In genomic region chr4:74438661-74439060, GRCh38 we compare ENCODE assay signal across 24 cellular contexts. TPM values are rescaled to one million over a fixed set of nuclear protein-coding genes. Genes with fewer than 3 reads are reported as not detected.
DNase-seq lines count a peak whose midpoint lies in the region; ATAC-seq, FAIRE-seq and TF ChIP-seq lines count a peak whose summit lies in the region.
"Had no signal": no experiment of that assay in that cellular context is flagged by ENCODE, and none has a peak within 500 bp of the region (broad histone marks: within the 10 kb centered on the region; RNA-seq: fewer than 3 reads in every experiment).

No MANE protein-coding gene starts in this region.

- no peaks in the 10 kb centered on the region for H3K36me3 Mint-ChIP-seq in activated T-helper 17 cell treated with anti-CD3 and anti-CD28 coated beads, Interleukin-2, amount 50 U/mL, for 72 hours (ENCODE audit: low read depth)
- H3K36me3 Mint-ChIP-seq: CD14-positive monocyte; CD4-positive, alpha-beta memory T cell; CD4-positive, CD25-positive, alpha-beta regulatory T cell; CD8-positive, alpha-beta memory T cell had no signal

- no peak overlapping the region for H3K4me3 Mint-ChIP-seq in activated T-helper 17 cell treated with anti-CD3 and anti-CD28 coated beads, Interleukin-2, amount 50 U/mL, for 72 hours
- H3K4me3 Mint-ChIP-seq: CD14-positive monocyte; CD4-positive, alpha-beta memory T cell; CD4-positive, CD25-positive, alpha-beta regulatory T cell; CD8-positive, alpha-beta memory T cell had no signal

- FAIRE-seq in bronchial epithelial cell (lab: Jason Lieb, UNC), result peak; percentile 60
- FAIRE-seq: A204.1, G401.6, GM12891 had no signal

- DNase-seq in RWPE2 (ENCODE audit: low spot score) (no peak), bronchial epithelial cell (ENCODE audit: low read depth) (no peak), foreskin keratinocyte (peak in 1 of 2 donors; percentile 93), NCI-H345 treated with DMSO at 0.1 percent for 48 hours (lab: John Stamatoyannopoulos, UW; ENCODE audit: unreplicated experiment) (no peak), Right ventricle myocardium inferior (ENCODE audit: missing footprints) (no peak), mesenteric fat pad (ENCODE audit: low spot score) (no peak)
- DNase-seq: 8988T; ACHN; BE2C; C1 segment of cervical spinal cord; CD4-positive, alpha-beta memory T cell; CD4-positive, CD25-positive, alpha-beta regulatory T cell; CD8-positive, alpha-beta memory T cell; COR-L47; DMS 273 treated with DMSO at 0.1 percent for 48 hours; DMS79 treated with DMSO at 0.1 percent for 48 hours; GF-D8 had no signal

- H3K9me3 Mint-ChIP-seq in activated T-helper 17 cell treated with anti-CD3 and anti-CD28 coated beads, Interleukin-2, amount 50 U/mL, for 72 hours, result no peaks in the 10 kb centered on the region
- H3K9me3 Mint-ChIP-seq: CD4-positive, CD25-positive, alpha-beta regulatory T cell; CD8-positive, alpha-beta memory T cell had no signal

- intact Hi-C loops in Right ventricle myocardium inferior (cut with DNase I), result no loop called here

- H3K36me3 ChIP-seq in RWPE2 (ENCODE audit: low read depth) (peaks cover 18% of the 10 kb centered on the region), bronchial epithelial cell (ENCODE audit: control insufficient read depth, insufficient read depth, low read length) (no peaks in the 10 kb centered on the region)
- H3K36me3 ChIP-seq: BE2C, BLaER1 had no signal

- H3K27me3 ChIP-seq in RWPE2 (ENCODE audit: insufficient read depth, poor library complexity, severe bottlenecking) (no peaks in the 10 kb centered on the region), bronchial epithelial cell (ENCODE audit: control insufficient read depth, insufficient read depth, low read length) (no peaks in the 10 kb centered on the region), foreskin keratinocyte (no peaks in the 10 kb centered on the region)
- H3K27me3 ChIP-seq: BE2C, BLaER1 had no signal

- TF ChIP-seq CTCF in RWPE2 (IDR thresholded peaks at IDR 0.05; ENCODE audit: poor library complexity, severe bottlenecking), result no peak
- TF ChIP-seq CTCF in bronchial epithelial cell (IDR thresholded peaks at IDR 0.05; ENCODE audit: insufficient read depth, low read length, severe bottlenecking), result no peak
- TF ChIP-seq CTCF in foreskin keratinocyte (conservative IDR thresholded peaks at IDR 0.05), result no peak

- H3K4me1 ChIP-seq in RWPE2 (ENCODE audit: insufficient read depth, poor library complexity, severe bottlenecking), result peaks cover 39% of the 10 kb centered on the region
- H3K4me1 ChIP-seq in foreskin keratinocyte, result peaks cover 30% of the 10 kb centered on the region
- H3K4me1 ChIP-seq: BE2C, BLaER1 had no signal

- ATAC-seq in RWPE2 (ENCODE audit: low read depth) (peak; percentile 3; the same call in 1 of the 3 replicates), foreskin keratinocyte (no peak), Right ventricle myocardium inferior (no peak)
- ATAC-seq in activated T-helper 17 cell treated with anti-CD3 and anti-CD28 coated beads, Interleukin-2, amount 50 U/mL, for 72 hours (replicated peaks), result no peak

- H3K27ac ChIP-seq in RWPE2 (ENCODE audit: poor library complexity, severe bottlenecking), result peak overlapping the region; percentile 98
- peak overlapping the region; percentile 67 for H3K27ac ChIP-seq in foreskin keratinocyte
- H3K27ac ChIP-seq: BLaER1 had no signal

- H3K27me3 Mint-ChIP-seq in activated T-helper 17 cell treated with anti-CD3 and anti-CD28 coated beads, Interleukin-2, amount 50 U/mL, for 72 hours, result no peaks in the 10 kb centered on the region
- H3K27me3 Mint-ChIP-seq: CD4-positive, CD25-positive, alpha-beta regulatory T cell had no signal

- no peak overlapping the region for H3K27ac Mint-ChIP-seq in activated T-helper 17 cell treated with anti-CD3 and anti-CD28 coated beads, Interleukin-2, amount 50 U/mL, for 72 hours
- H3K27ac Mint-ChIP-seq: CD14-positive monocyte; CD4-positive, CD25-positive, alpha-beta regulatory T cell; CD8-positive, alpha-beta memory T cell had no signal

- H3K4me1 Mint-ChIP-seq in activated T-helper 17 cell treated with anti-CD3 and anti-CD28 coated beads, Interleukin-2, amount 50 U/mL, for 72 hours, result no peaks in the 10 kb centered on the region
- H3K4me1 Mint-ChIP-seq: CD14-positive monocyte; CD4-positive, CD25-positive, alpha-beta regulatory T cell; CD8-positive, alpha-beta memory T cell had no signal

- H3K4me3 ChIP-seq in RWPE2 (ENCODE audit: severe bottlenecking), result peak overlapping the region; percentile 77
- no peak overlapping the region for H3K4me3 ChIP-seq in bronchial epithelial cell (ENCODE audit: low read depth, low read length)
- H3K4me3 ChIP-seq: BLaER1 had no signal

- H3K9me3 ChIP-seq in RWPE2 (ENCODE audit: severe bottlenecking), result no peaks in the 10 kb centered on the region
- H3K9me3 ChIP-seq: BE2C, BLaER1 had no signal

RNA-seq across cellular contexts. Expression of gene AREG, which starts 6.3 kb away (rescaled TPM):
- total RNA-seq in bronchial epithelial cell, result 197 and 272 TPM in 2 replicates
- 1,077 and 1,617 TPM in 2 replicates for total RNA-seq in foreskin keratinocyte
- 980 and 1,643 TPM in 2 replicates for polyA plus RNA-seq in foreskin keratinocyte
- 1.4 TPM for total RNA-seq in Right ventricle myocardium inferior
- total RNA-seq in mesenteric fat pad, result 41.0 TPM
- total RNA-seq in activated T-helper 17 cell treated with anti-CD3 and anti-CD28 coated beads, Interleukin-2, amount 50 U/mL, for 72 hours, result under 1 TPM; 0.80 to 0.85 TPM
- total RNA-seq: A673 had no signal

Comparison
In these comparisons a context has a peak if more than half of its experiments do, and no peak if none do; other contexts are left out.
1. RNA of gene AREG, which starts 6.3 kb away (total RNA-seq): 1,077 to 1,617 TPM in foreskin keratinocyte, 197 to 272 TPM in bronchial epithelial cell and 41.0 TPM in mesenteric fat pad (single experiment); 1.4 TPM in Right ventricle myocardium inferior (single experiment) and 0.80 to 0.85 TPM in activated T-helper 17 cell treated with anti-CD3 and anti-CD28 coated beads, Interleukin-2, amount 50 U/mL, for 72 hours; every median in the first group is over 10 times any median in the second.